8 cellular contexts compared by ENCODE assay signal in the genomic region with DNA sequence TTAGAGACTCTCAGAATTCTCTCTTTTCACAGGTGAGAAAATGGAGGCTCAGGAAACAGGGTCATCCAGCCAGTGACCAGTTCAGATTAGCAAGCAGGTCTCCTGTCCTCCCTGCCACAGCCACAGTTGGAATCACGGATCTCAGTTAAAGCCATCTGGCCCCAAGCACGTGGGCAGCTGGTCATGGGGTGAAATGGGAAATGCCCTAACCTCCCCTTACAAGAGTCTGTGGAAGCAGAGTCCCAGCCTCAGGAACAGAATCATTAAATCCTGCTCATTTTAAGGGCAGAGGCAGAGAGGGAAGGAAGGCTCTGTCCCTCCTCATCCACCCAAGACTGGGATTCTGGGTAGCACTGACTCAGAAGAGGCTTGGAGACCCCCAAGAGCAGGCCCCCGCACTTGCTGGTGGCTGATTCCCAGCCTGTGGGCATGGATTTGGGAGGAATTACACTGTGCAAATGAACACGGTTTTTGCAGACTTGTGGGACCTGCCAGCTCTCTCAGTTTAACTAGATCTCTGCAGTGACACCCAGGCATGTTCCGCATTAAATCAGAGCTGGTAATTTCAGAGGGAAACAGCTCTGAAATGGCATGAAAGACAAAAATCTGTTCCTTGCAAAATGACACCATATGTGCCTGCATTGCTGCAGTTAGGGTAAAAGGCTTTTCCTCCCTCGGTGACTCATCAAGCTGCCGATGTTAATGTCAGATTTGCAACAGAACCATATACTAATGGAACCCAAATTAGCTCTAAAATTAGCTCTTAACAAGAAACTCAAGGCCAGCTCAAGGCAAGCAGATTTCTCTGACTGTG.
DNase-seq lines count a peak whose midpoint lies in the region; ATAC-seq, FAIRE-seq and TF ChIP-seq lines count a peak whose summit lies in the region.

No MANE protein-coding gene starts in this region.

- H3K9me3 Mint-ChIP-seq in activated T-cell treated with anti-CD3 and anti-CD28 coated beads, Interleukin-2, amount 50 U/mL, for 24 hours: no peaks in the 10 kb centered on the region
- no peaks in the 10 kb centered on the region for H3K9me3 Mint-ChIP-seq in activated T-cell treated with anti-CD3 and anti-CD28 coated beads, Interleukin-2, amount 50 U/mL, for 72 hours

- H3K9me3 ChIP-seq in colonic mucosa: no peaks in the 10 kb centered on the region

- H3K36me3 ChIP-seq in colonic mucosa: no peaks in the 10 kb centered on the region

- peaks cover 47% of the 10 kb centered on the region for H3K4me1 Mint-ChIP-seq in activated T-cell treated with anti-CD3 and anti-CD28 coated beads, Interleukin-2, amount 50 U/mL, for 24 hours (ENCODE audit: low read depth)
- peaks cover 45% of the 10 kb centered on the region for H3K4me1 Mint-ChIP-seq in activated T-cell treated with anti-CD3 and anti-CD28 coated beads, Interleukin-2, amount 50 U/mL, for 72 hours (ENCODE audit: low read depth)

- DNase-seq in activated T-cell treated with anti-CD3 and anti-CD28 coated beads, Interleukin-2, amount 50 U/mL, for 24 hours: no peak
- DNase-seq in activated T-cell treated with anti-CD3 and anti-CD28 coated beads, Interleukin-2, amount 50 U/mL, for 72 hours: no peak
- DNase-seq in islet precursor cell: peak; percentile 89
- DNase-seq in urothelium cell line (ENCODE audit: low spot score): peak; percentile 57
- no peak for DNase-seq in colonic mucosa
- DNase-seq in GM13976 (ENCODE audit: low spot score): no peak

- in situ Hi-C loops in GM13976 (cut with MboI; ENCODE audit: low sequenced_read_pairs, unreplicated experiment): no loop called here

- no peaks in the 10 kb centered on the region for H3K27me3 ChIP-seq in colonic mucosa

- no peak overlapping the region for H3K9ac ChIP-seq in colonic mucosa (ENCODE audit: low read depth in 2 of 2, low read length in 2 of 2)

- no peak for ATAC-seq in activated T-cell treated with anti-CD3 and anti-CD28 coated beads, Interleukin-2, amount 50 U/mL, for 72 hours (replicated peaks in 1 of 2)
- no peak for ATAC-seq in HG03378 (IDR thresholded peaks at IDR 0.05; ENCODE audit: unreplicated experiment)

- H3K27ac ChIP-seq in angular gyrus (ENCODE audit: low read depth, low read length) (peak overlapping the region; percentile 75), colonic mucosa (no peak overlapping the region)

- peaks cover 47% of the 10 kb centered on the region for H3K27me3 Mint-ChIP-seq in activated T-cell treated with anti-CD3 and anti-CD28 coated beads, Interleukin-2, amount 50 U/mL, for 24 hours
- peaks cover 48% of the 10 kb centered on the region for H3K27me3 Mint-ChIP-seq in activated T-cell treated with anti-CD3 and anti-CD28 coated beads, Interleukin-2, amount 50 U/mL, for 72 hours (ENCODE audit: low read depth)

- H3K4me3 ChIP-seq in colonic mucosa: no peak overlapping the region

- no peaks in the 10 kb centered on the region for H3K4me1 ChIP-seq in colonic mucosa

- H3K4me3 Mint-ChIP-seq in activated T-cell treated with anti-CD3 and anti-CD28 coated beads, Interleukin-2, amount 50 U/mL, for 24 hours: no peak overlapping the region
- no peak overlapping the region for H3K4me3 Mint-ChIP-seq in activated T-cell treated with anti-CD3 and anti-CD28 coated beads, Interleukin-2, amount 50 U/mL, for 72 hours

- intact Hi-C loops in colonic mucosa (cut with DNase I): no loop called here

- no peaks in the 10 kb centered on the region for H3K36me3 Mint-ChIP-seq in activated T-cell treated with anti-CD3 and anti-CD28 coated beads, Interleukin-2, amount 50 U/mL, for 24 hours (ENCODE audit: low read depth)
- H3K36me3 Mint-ChIP-seq in activated T-cell treated with anti-CD3 and anti-CD28 coated beads, Interleukin-2, amount 50 U/mL, for 72 hours (ENCODE audit: insufficient read depth in 2 of 2): no peaks in the 10 kb centered on the region

- peak overlapping the region; percentile 31 for H3K27ac Mint-ChIP-seq in activated T-cell treated with anti-CD3 and anti-CD28 coated beads, Interleukin-2, amount 50 U/mL, for 24 hours
- no peak overlapping the region for H3K27ac Mint-ChIP-seq in activated T-cell treated with anti-CD3 and anti-CD28 coated beads, Interleukin-2, amount 50 U/mL, for 72 hours

- FAIRE-seq in urothelium cell line (lab: Jason Lieb, UNC): peak; percentile 44

- TF ChIP-seq CTCF in colonic mucosa (IDR thresholded peaks at IDR 0.05) (no peak), GM13976 (IDR thresholded peaks at IDR 0.05; ENCODE audit: borderline replicate concordance, control extremely low read depth, extremely low read depth, insufficient read depth, missing control alignments) (no peak)

Comparison
In these comparisons a context has a peak if more than half of its experiments do, and no peak if none do; other contexts are left out.
1. DNase-seq: peak in islet precursor cell (single experiment) and urothelium cell line (single experiment); none in activated T-cell treated with anti-CD3 and anti-CD28 coated beads, Interleukin-2, amount 50 U/mL, for 24 hours (single experiment), activated T-cell treated with anti-CD3 and anti-CD28 coated beads, Interleukin-2, amount 50 U/mL, for 72 hours (0 of 2), colonic mucosa (single experiment) and GM13976 (single experiment).